8 cellular contexts compared by ENCODE assay signal in genomic region chr1:19704247-19705113, GRCh38.
DNase-seq lines count a peak whose midpoint lies in the region; ATAC-seq and TF ChIP-seq lines count a peak whose summit lies in the region.

No MANE protein-coding gene starts in this region.

- TF ChIP-seq CTCF in VCaP (conservative IDR thresholded peaks at IDR 0.05) (peak; percentile 94), cardiac fibroblast (IDR thresholded peaks at IDR 0.05; ENCODE audit: low read depth, low read length) (peak; percentile 98)

- peak overlapping the region in 1 of 2 donors; percentile 18 for H3K4me3 ChIP-seq in cardiac fibroblast (replicated peaks in 1 of 2; ENCODE audit: low read depth in 2 of 2, low read length in 2 of 2)

- peak overlapping the region; percentile 77 for H3K27ac ChIP-seq in VCaP

- peak; percentile 37 to 47 for DNase-seq in NCI-H2081 (lab: John Stamatoyannopoulos, UW)
- DNase-seq in NCI-H2081 treated with DMSO at 0.1 percent for 48 hours (lab: John Stamatoyannopoulos, UW), result no peak
- peak; percentile 34 for DNase-seq in MV-4-11 (lab: John Stamatoyannopoulos, UW)
- peak; percentile 78 to 84 for DNase-seq in cardiac fibroblast (ENCODE audit: low read depth in 2 of 2)
- peak; percentile 74 for DNase-seq in inferior parietal cortex (ENCODE audit: extremely low spot score)
- peak; percentile 74 for DNase-seq in stimulated activated CD4-positive, alpha-beta T cell treated with anti-CD3 and anti-CD28 coated beads, Interleukin-15, amount 100 ng/mL, for 24 hours

- no peak for ATAC-seq in HG02885 (IDR thresholded peaks at IDR 0.05; ENCODE audit: poor library complexity, unreplicated experiment)
